Comparison of ENCODE assay signal across 22 cellular contexts in the genomic region with DNA sequence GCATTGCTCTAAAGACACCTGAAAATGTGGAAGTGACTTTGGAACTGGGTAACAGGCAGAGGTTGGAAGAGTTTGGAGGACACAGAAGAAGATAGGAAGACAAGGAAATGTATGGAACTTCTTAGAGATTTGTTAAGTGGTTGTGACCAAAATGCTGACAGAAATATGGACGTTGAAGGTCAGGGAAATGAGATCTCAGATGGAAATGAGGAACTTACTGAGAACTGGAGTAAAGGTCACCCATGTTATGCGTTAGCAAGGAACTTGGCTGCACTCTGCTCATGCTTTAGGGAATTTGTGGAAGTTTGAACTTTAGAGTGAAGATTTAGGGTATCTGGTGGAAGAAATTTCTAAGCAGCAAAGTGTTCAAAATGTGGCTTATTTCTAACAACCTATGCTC.
DNase-seq lines count a peak whose midpoint lies in the region; ATAC-seq and TF ChIP-seq lines count a peak whose summit lies in the region.
"Had no signal": no experiment of that assay in that cellular context is flagged by ENCODE, and none has a peak within 500 bp of the region (broad histone marks: within the 10 kb centered on the region; RNA-seq: fewer than 3 reads in every experiment).

No MANE protein-coding gene starts in this region.

- H3K36me3 ChIP-seq in body of pancreas (replicated peaks in 1 of 2; ENCODE audit: insufficient read depth in 1 of 2, low read depth in 2 of 2) = no peaks in the 10 kb centered on the region
- H3K36me3 ChIP-seq in naive thymus-derived CD4-positive, alpha-beta T cell (ENCODE audit: control insufficient read depth in 2 of 3, insufficient read depth in 3 of 3, low read length in 3 of 3) = no peaks in the 10 kb centered on the region
- H3K36me3 ChIP-seq in OCI-LY7 (ENCODE audit: insufficient read depth, low read length) = no peaks in the 10 kb centered on the region
- H3K36me3 ChIP-seq: BE2C, gastroesophageal sphincter had no signal

- H3K9me3 ChIP-seq in body of pancreas = no peaks in the 10 kb centered on the region
- H3K9me3 ChIP-seq in naive thymus-derived CD4-positive, alpha-beta T cell (ENCODE audit: control insufficient read depth in 2 of 3, low read length in 3 of 3) = no peaks in the 10 kb centered on the region
- no peaks in the 10 kb centered on the region for H3K9me3 ChIP-seq in OCI-LY7 (ENCODE audit: low read length)
- H3K9me3 ChIP-seq: BE2C, gastroesophageal sphincter had no signal

- H3K4me3 Mint-ChIP-seq in activated CD4-positive, alpha-beta T cell treated with anti-CD3 and anti-CD28 coated beads, Interleukin-2, amount 10 ng/mL, durations not matched to agents 24 days and 14 days = no peak overlapping the region
- peak overlapping the region in 1 of 10 donors; percentile 23 for H3K4me3 Mint-ChIP-seq in naive thymus-derived CD4-positive, alpha-beta T cell
- H3K4me3 Mint-ChIP-seq: natural killer cell had no signal

- H3K27me3 Mint-ChIP-seq in activated CD4-positive, alpha-beta T cell treated with anti-CD3 and anti-CD28 coated beads, Interleukin-2, amount 10 ng/mL, durations not matched to agents 24 days and 14 days = no peaks in the 10 kb centered on the region
- no peaks in the 10 kb centered on the region for H3K27me3 Mint-ChIP-seq in naive thymus-derived CD4-positive, alpha-beta T cell

- no TSS peak for BruUV-seq in OCI-LY7 (replicated peaks; lab: Mats Ljungman, UMichigan)

- H3K9me2 ChIP-seq in OCI-LY7 (ENCODE audit: insufficient read depth, low read length) = no peaks in the 10 kb centered on the region

- POLR2A ChIA-PET in naive thymus-derived CD4-positive, alpha-beta T cell (lab: Charles Lee) = no interaction called here
- POLR2A ChIA-PET in OCI-LY7 (lab: Charles Lee) = interaction anchor here (0.6 kb wide), 1 partner anchor 157 kb away, joined by 3 read pairs; no protein-coding TSS in a partner anchor

- peaks cover 10% of the 10 kb centered on the region for H3K36me3 Mint-ChIP-seq in activated CD4-positive, alpha-beta T cell treated with anti-CD3 and anti-CD28 coated beads, Interleukin-2, amount 10 ng/mL, durations not matched to agents 24 days and 14 days (ENCODE audit: low read depth)
- peaks cover 0 to 36% (median 0%) of the 10 kb centered on the region in 5 donors for H3K36me3 Mint-ChIP-seq in naive thymus-derived CD4-positive, alpha-beta T cell
- H3K36me3 Mint-ChIP-seq: natural killer cell had no signal

- H3K4me3 ChIP-seq in NB4 (ENCODE audit: low read depth, low read length) (no peak overlapping the region), body of pancreas (no peak overlapping the region), OCI-LY7 (ENCODE audit: low read depth, low read length, poor library complexity, severe bottlenecking) (no peak overlapping the region)
- H3K4me3 ChIP-seq in naive thymus-derived CD4-positive, alpha-beta T cell (ENCODE audit: low read length) = no peak overlapping the region
- H3K4me3 ChIP-seq: gastroesophageal sphincter, lung had no signal

- no peaks in the 10 kb centered on the region for H4K20me1 ChIP-seq in OCI-LY7 (ENCODE audit: insufficient read depth, low read length)

- intact Hi-C loops in activated CD4-positive, alpha-beta T cell treated with anti-CD3 and anti-CD28 coated beads, Interleukin-2, amount 10 ng/mL, durations not matched to agents 24 days and 14 days (cut with micrococcal nuclease) = no loop called here
- intact Hi-C loops in body of pancreas (cut with DNase I) = no loop called here
- intact Hi-C loops in naive thymus-derived CD4-positive, alpha-beta T cell (cut with micrococcal nuclease) = no loop called here
- intact Hi-C loops in OCI-LY7 (cut with micrococcal nuclease; ENCODE audit: unreplicated experiment) = no loop called here

- H3K79me2 ChIP-seq in OCI-LY7 (ENCODE audit: insufficient read depth, low read depth, low read length) = no peaks in the 10 kb centered on the region

- no peak overlapping the region for H2AFZ ChIP-seq in OCI-LY7 (ENCODE audit: low read length)

- TF ChIP-seq CTCF in NB4 (IDR thresholded peaks at IDR 0.05; ENCODE audit: low read depth, low read length) (no peak), body of pancreas (IDR thresholded peaks at IDR 0.05) (no peak), OCI-LY7 (conservative IDR thresholded peaks at IDR 0.05; ENCODE audit: low read length) (no peak)

- H3K27ac ChIP-seq in body of pancreas = peak overlapping the region in 3 of 4 donors; percentile 14 to 36 (median 30)
- H3K27ac ChIP-seq in naive thymus-derived CD4-positive, alpha-beta T cell (ENCODE audit: low read depth, low read length) = no peak overlapping the region
- no peak overlapping the region for H3K27ac ChIP-seq in OCI-LY7 (ENCODE audit: low read depth, low read length, poor library complexity, severe bottlenecking)
- H3K27ac ChIP-seq: gastroesophageal sphincter had no signal

- H3K4me1 ChIP-seq in body of pancreas (peaks cover 23% of the 10 kb centered on the region), OCI-LY7 (ENCODE audit: insufficient read depth, low read length, poor library complexity, severe bottlenecking) (no peaks in the 10 kb centered on the region)
- peaks cover 0 to 8% of the 10 kb centered on the region in 2 donors for H3K4me1 ChIP-seq in naive thymus-derived CD4-positive, alpha-beta T cell (ENCODE audit: control insufficient read depth in 2 of 2, insufficient read depth in 2 of 2, low read length in 2 of 2)
- H3K4me1 ChIP-seq: BE2C had no signal

- ATAC-seq in body of pancreas (peak; percentile 48), GM19397 (IDR thresholded peaks at IDR 0.05; ENCODE audit: unreplicated experiment) (no peak), HG03045 (IDR thresholded peaks at IDR 0.05; ENCODE audit: unreplicated experiment) (no peak)
- peak; percentile 53 for ATAC-seq in naive thymus-derived CD4-positive, alpha-beta T cell
- ATAC-seq: gastroesophageal sphincter, natural killer cell had no signal

- 10 to 11% methylated on average over 2 of the region's 2 CpGs for WGBS in body of pancreas, 2 donors

- H3K27ac Mint-ChIP-seq in activated CD4-positive, alpha-beta T cell treated with anti-CD3 and anti-CD28 coated beads, Interleukin-2, amount 10 ng/mL, durations not matched to agents 24 days and 14 days = no peak overlapping the region
- H3K27ac Mint-ChIP-seq in naive thymus-derived CD4-positive, alpha-beta T cell = peak overlapping the region in 2 of 9 donors; percentile 21 to 41
- H3K27ac Mint-ChIP-seq: natural killer cell had no signal

- H3K9me3 Mint-ChIP-seq in activated CD4-positive, alpha-beta T cell treated with anti-CD3 and anti-CD28 coated beads, Interleukin-2, amount 10 ng/mL, durations not matched to agents 24 days and 14 days = peaks cover 4% of the 10 kb centered on the region
- peaks cover 0 to 23% (median 4%) of the 10 kb centered on the region in 11 donors for H3K9me3 Mint-ChIP-seq in naive thymus-derived CD4-positive, alpha-beta T cell
- H3K9me3 Mint-ChIP-seq: natural killer cell had no signal

- H3K4me2 ChIP-seq in OCI-LY7 (ENCODE audit: low read length) = no peak overlapping the region

- no peaks in the 10 kb centered on the region for H3K27me3 ChIP-seq in body of pancreas
- no peaks in the 10 kb centered on the region for H3K27me3 ChIP-seq in naive thymus-derived CD4-positive, alpha-beta T cell (ENCODE audit: control insufficient read depth in 2 of 2, insufficient read depth in 2 of 2, low read length in 2 of 2)
- H3K27me3 ChIP-seq: BE2C, gastroesophageal sphincter had no signal

- H3K4me1 Mint-ChIP-seq in activated CD4-positive, alpha-beta T cell treated with anti-CD3 and anti-CD28 coated beads, Interleukin-2, amount 10 ng/mL, durations not matched to agents 24 days and 14 days = peaks cover 23% of the 10 kb centered on the region
- H3K4me1 Mint-ChIP-seq in naive thymus-derived CD4-positive, alpha-beta T cell = peaks cover 0 to 44% (median 23%) of the 10 kb centered on the region in 7 donors
- H3K4me1 Mint-ChIP-seq: natural killer cell had no signal

- peak; percentile 28 for DNase-seq in activated CD4-positive, alpha-beta T cell treated with anti-CD3 and anti-CD28 coated beads, Interleukin-2, amount 10 ng/mL, durations not matched to agents 24 days and 14 days
- no peak for DNase-seq in activated CD4-positive, alpha-beta T cell treated with anti-CD3 and anti-CD28 coated beads for 4 hours
- peak; percentile 31 for DNase-seq in NB4 (ENCODE audit: low read depth)
- DNase-seq in body of pancreas = no peak
- no peak for DNase-seq in naive thymus-derived CD4-positive, alpha-beta T cell
- no peak for DNase-seq in OCI-LY7 (ENCODE audit: low spot score)
- DNase-seq: 8988T; activated CD4-positive, alpha-beta T cell treated with anti-CD3 and anti-CD28 coated beads, Interleukin-2, amount 50 U/mL, for 1 hour; activated CD8-positive, alpha-beta memory T cell treated with anti-CD3 and anti-CD28 coated beads, Interleukin-2, amount 50 U/mL, for 48 hours; activated gamma-delta T cell; amniotic stem cell; BE2C; central memory CD4-positive, alpha-beta T cell; H7; natural killer cell; NCI-H748 treated with DMSO at 0.1 percent for 48 hours; small intestine; stimulated activated CD4-positive, alpha-beta T cell treated with anti-CD3 and anti-CD28 coated beads, Interleukin-4, amount 100 ng/mL, for 1 hour had no signal

- CTCF ChIA-PET in naive thymus-derived CD4-positive, alpha-beta T cell (lab: Charles Lee) = no interaction called here
- CTCF ChIA-PET in OCI-LY7 (lab: Charles Lee; ENCODE audit: unreplicated experiment) = no interaction called here

- TF ChIP-seq POLR2A in NB4 (IDR thresholded peaks at IDR 0.05; ENCODE audit: extremely low read depth, insufficient read length) (no peak), body of pancreas (IDR thresholded peaks at IDR 0.05) (no peak)

Comparison
In these comparisons a context has a peak if more than half of its experiments do, and no peak if none do; other contexts are left out.
1. DNase-seq: peak in activated CD4-positive, alpha-beta T cell treated with anti-CD3 and anti-CD28 coated beads, Interleukin-2, amount 10 ng/mL, durations not matched to agents 24 days and 14 days (single experiment) and NB4 (single experiment); none in activated CD4-positive, alpha-beta T cell treated with anti-CD3 and anti-CD28 coated beads for 4 hours (0 of 2), body of pancreas (0 of 4), naive thymus-derived CD4-positive, alpha-beta T cell (0 of 9) and OCI-LY7 (single experiment).
2. ATAC-seq: peak in body of pancreas (single experiment) and naive thymus-derived CD4-positive, alpha-beta T cell (single experiment); none in GM19397 (single experiment) and HG03045 (single experiment).
3. H3K27ac ChIP-seq: peak in body of pancreas (3 of 4); none in naive thymus-derived CD4-positive, alpha-beta T cell (single experiment) and OCI-LY7 (single experiment).